ENCODE assay signal across 19 cellular contexts in genomic region chr10:71739368-71739900, GRCh38. TPM values are rescaled to one million over a fixed set of nuclear protein-coding genes. Genes with fewer than 3 reads are reported as not detected.
DNase-seq lines count a peak whose midpoint lies in the region; ATAC-seq, FAIRE-seq and TF ChIP-seq lines count a peak whose summit lies in the region.
"Had no signal": no experiment of that assay in that cellular context is flagged by ENCODE, and none has a peak within 500 bp of the region (broad histone marks: within the 10 kb centered on the region; RNA-seq: fewer than 3 reads in every experiment).

No MANE protein-coding gene starts in this region.

- in situ Hi-C loops in K562 (cut with MboI): no loop called here

- no peak overlapping the region for H2AFZ ChIP-seq in K562 (ENCODE audit: low read depth, low read length)
- H2AFZ ChIP-seq: GM23248 had no signal

- H3K27me3 Mint-ChIP-seq in activated naive CD4-positive, alpha-beta T cell treated with anti-CD3 and anti-CD28 coated beads for 36 hours (ENCODE audit: low read depth): no peaks in the 10 kb centered on the region

- CTCF ChIA-PET in activated naive CD4-positive, alpha-beta T cell treated with anti-CD3 and anti-CD28 coated beads for 36 hours (lab: Charles Lee): interaction anchor here (0.8 kb wide), 1 partner anchor 27 kb away, joined by 4 read pairs; no protein-coding TSS in a partner anchor
- CTCF ChIA-PET in RWPE1 (lab: Yijun Ruan, JAX) (interaction anchor here (0.7 to 1.4 kb wide), 4 partner anchors 10 to 406 kb away, joined by 3 read pairs; partner anchors contain the start of gene VSIR), K562 (lab: Yijun Ruan, JAX; ENCODE audit: low intra/inter-chr PET ratio) (no interaction called here)

- H3K9me3 ChIP-seq in K562 (replicated peaks; ENCODE audit: control insufficient read depth, insufficient read depth, low read depth, low read length): no peaks in the 10 kb centered on the region
- H3K9me3 ChIP-seq: gastrocnemius medialis, pancreas, thoracic aorta had no signal

- no peak for FAIRE-seq in K562 (lab: Jason Lieb, UNC)
- FAIRE-seq: GM12878, pancreas had no signal

- 37% methylated on average over 8 of the region's 8 CpGs for WGBS in K562 (ENCODE audit: insufficient coverage, low coverage, missing lambda C conversion rate)

- peaks cover 10% of the 10 kb centered on the region for H3K36me3 Mint-ChIP-seq in activated naive CD4-positive, alpha-beta T cell treated with anti-CD3 and anti-CD28 coated beads for 36 hours (ENCODE audit: low read depth)
- H3K36me3 Mint-ChIP-seq in stimulated activated effector memory CD8-positive, alpha-beta T cell treated with anti-CD3 and anti-CD28 coated beads, Interleukin-12 subunit alpha, Interleukin-12 subunit beta, amount 100 ng/mL, for 72 hours: peaks cover 5% of the 10 kb centered on the region

- H3K27ac ChIP-seq in RWPE1: peak overlapping the region; percentile 88
- H3K27ac ChIP-seq in K562 (ENCODE audit: extremely low read depth, low read depth, low read length): no peak overlapping the region
- H3K27ac ChIP-seq: gastrocnemius medialis, GM23248, pancreas, thoracic aorta had no signal

- ATAC-seq in K562: peak; percentile 17; the same call in 1 of the 3 replicates
- no peak for ATAC-seq in stimulated activated effector memory CD8-positive, alpha-beta T cell treated with anti-CD3 and anti-CD28 coated beads, Interleukin-12 subunit alpha, Interleukin-12 subunit beta, amount 100 ng/mL, for 72 hours
- ATAC-seq: GM12878 had no signal

- BruUV-seq in K562 (replicated peaks; lab: Mats Ljungman, UMichigan): no TSS peak

- no peak overlapping the region; a peak in 1 of 4 replicates for H3K9ac ChIP-seq in K562 (ENCODE audit: insufficient read depth in 1 of 2, low read depth in 2 of 2, low read length in 2 of 2)
- H3K9ac ChIP-seq: GM23248 had no signal

- peaks cover 99% of the 10 kb centered on the region for H3K4me1 Mint-ChIP-seq in activated naive CD4-positive, alpha-beta T cell treated with anti-CD3 and anti-CD28 coated beads for 36 hours (ENCODE audit: low read depth)
- H3K4me1 Mint-ChIP-seq in stimulated activated effector memory CD8-positive, alpha-beta T cell treated with anti-CD3 and anti-CD28 coated beads, Interleukin-12 subunit alpha, Interleukin-12 subunit beta, amount 100 ng/mL, for 72 hours: peaks cover 100% of the 10 kb centered on the region

- no peak overlapping the region for H3K4me3 ChIP-seq in K562
- H3K4me3 ChIP-seq: gastrocnemius medialis, GM12878, GM23248, pancreas, thoracic aorta had no signal

- H3K27me3 ChIP-seq in K562 (ENCODE audit: control insufficient read depth in 2 of 2, insufficient read depth in 2 of 2, low read length in 2 of 2): no peaks in the 10 kb centered on the region
- H3K27me3 ChIP-seq: gastrocnemius medialis, pancreas had no signal

- no peaks in the 10 kb centered on the region for H4K20me1 ChIP-seq in K562 (replicated peaks; ENCODE audit: control insufficient read depth, insufficient read depth, low read length)

- POLR2A ChIA-PET in RWPE1 (lab: Yijun Ruan, JAX; ENCODE audit: low non-redundant PET) (no interaction called here), K562 (lab: Yijun Ruan, JAX) (interaction anchor here (0.6 to 2.5 kb wide), 2 partner anchors 10 to 228 kb away, joined by 3 to 8 read pairs; no protein-coding TSS in a partner anchor)

- TF ChIP-seq POLR2A in K562 (conservative IDR thresholded peaks at IDR 0.05): no peak

- intact Hi-C loops in activated naive CD4-positive, alpha-beta T cell treated with anti-CD3 and anti-CD28 coated beads for 36 hours (cut with micrococcal nuclease): no loop called here
- intact Hi-C loops in K562 (cut with micrococcal nuclease): no loop called here

- peak overlapping the region; percentile 98 for H3K27ac Mint-ChIP-seq in activated naive CD4-positive, alpha-beta T cell treated with anti-CD3 and anti-CD28 coated beads for 36 hours
- peak overlapping the region; percentile 93 for H3K27ac Mint-ChIP-seq in stimulated activated effector memory CD8-positive, alpha-beta T cell treated with anti-CD3 and anti-CD28 coated beads, Interleukin-12 subunit alpha, Interleukin-12 subunit beta, amount 100 ng/mL, for 72 hours

- no peak for TF ChIP-seq CTCF in RWPE1 (conservative IDR thresholded peaks at IDR 0.05; ENCODE audit: low read depth)
- TF ChIP-seq CTCF in K562 (IDR thresholded peaks at IDR 0.05 in 2 of 3, conservative IDR thresholded peaks at IDR 0.05 in 1 of 3; ENCODE audit: insufficient read depth in 2 of 3, low read depth in 1 of 3, low read length in 3 of 3): peak in 1 of 3 experiments; percentile 22; a peak in 2 of 6 replicates

- no peak overlapping the region for H3K4me2 ChIP-seq in K562 (ENCODE audit: insufficient read depth, low read length)

- H3K79me2 ChIP-seq in K562 (ENCODE audit: control insufficient read depth, insufficient read depth, low read length): no peaks in the 10 kb centered on the region

- DNase-seq in activated naive CD4-positive, alpha-beta T cell treated with anti-CD3 and anti-CD28 coated beads for 36 hours: no peak
- no peak for DNase-seq in activated naive CD4-positive, alpha-beta T cell treated with anti-CD3 and anti-CD28 coated beads, Interleukin-2, amount 50 U/mL, for 16 hours
- no peak for DNase-seq in RWPE1 (ENCODE audit: low spot score)
- no peak for DNase-seq in K562 (ENCODE audit: extremely low read depth in 1 of 4, low spot score in 3 of 4)
- no peak for DNase-seq in stimulated activated effector memory CD8-positive, alpha-beta T cell treated with anti-CD3 and anti-CD28 coated beads, Interleukin-12 subunit alpha, Interleukin-12 subunit beta, amount 100 ng/mL, for 72 hours (ENCODE audit: low spot score in 2 of 2)
- no peak for DNase-seq in occipital lobe (lab: John Stamatoyannopoulos, UW)
- DNase-seq in stimulated activated CD4-positive, alpha-beta T cell treated with anti-CD3 and anti-CD28 coated beads, Interleukin-2, amount 100 ng/mL, for 48 hours: no peak
- DNase-seq in NCI-H345 treated with DMSO at 0.1 percent for 48 hours (lab: John Stamatoyannopoulos, UW; ENCODE audit: unreplicated experiment): no peak
- DNase-seq: ACHN, gastrocnemius medialis, GM23248, kidney glomerular epithelial cell, NCI-H1694, T-helper 1 cell had no signal

- no peak for TF ChIP-seq EP300 in K562 (IDR thresholded peaks at IDR 0.05; ENCODE audit: low read length)

- TF ChIP-seq RAD21 in K562 (CRISPR knock-in tag; conservative IDR thresholded peaks at IDR 0.05 in 1 of 2, IDR thresholded peaks at IDR 0.05 in 1 of 2): 0 out of 4 replicates have a peak, but pooled peaks of 1 of the 2 experiments have one; percentile 25

- H3K9me1 ChIP-seq in K562 (ENCODE audit: control insufficient read depth, insufficient read depth, low read length): no peaks in the 10 kb centered on the region

- H3K4me1 ChIP-seq in K562 (replicated peaks in 1 of 2; ENCODE audit: control insufficient read depth in 2 of 2, insufficient read depth in 2 of 2, low read length in 2 of 2): peaks cover 18 to 32% of the 10 kb centered on the region in 2 experiments
- H3K4me1 ChIP-seq: pancreas had no signal

- no peaks in the 10 kb centered on the region for H3K36me3 ChIP-seq in K562 (ENCODE audit: control insufficient read depth, insufficient read depth, low read length)
- H3K36me3 ChIP-seq: gastrocnemius medialis, pancreas, thoracic aorta had no signal

- H3K4me3 Mint-ChIP-seq in activated naive CD4-positive, alpha-beta T cell treated with anti-CD3 and anti-CD28 coated beads for 36 hours: no peak overlapping the region
- no peak overlapping the region for H3K4me3 Mint-ChIP-seq in stimulated activated effector memory CD8-positive, alpha-beta T cell treated with anti-CD3 and anti-CD28 coated beads, Interleukin-12 subunit alpha, Interleukin-12 subunit beta, amount 100 ng/mL, for 72 hours

- H3K9me3 Mint-ChIP-seq in activated naive CD4-positive, alpha-beta T cell treated with anti-CD3 and anti-CD28 coated beads for 36 hours: no peaks in the 10 kb centered on the region
- no peaks in the 10 kb centered on the region for H3K9me3 Mint-ChIP-seq in stimulated activated effector memory CD8-positive, alpha-beta T cell treated with anti-CD3 and anti-CD28 coated beads, Interleukin-12 subunit alpha, Interleukin-12 subunit beta, amount 100 ng/mL, for 72 hours

RNA-seq across cellular contexts. Expression of gene C10orf105, which starts 19.9 kb away (rescaled TPM):
- total RNA-seq in activated naive CD4-positive, alpha-beta T cell treated with anti-CD3 and anti-CD28 coated beads for 36 hours: under 1 TPM; 0.32 to 0.36 TPM
- 0.09 TPM in 1 of 2 replicates, not detected in the other for total RNA-seq in K562 (2011; cell fraction: chromatin; rRNA removed; ENCODE audit: low replicate concordance)
- 0.17 TPM in 1 of 2 replicates, not detected in the other for total RNA-seq in K562 (2011; cell fraction: nucleolus; rRNA removed)
- total RNA-seq in K562 (2011; cell fraction: nucleoplasm; rRNA removed): not detected in 2 replicates
- total RNA-seq in K562 (2014; rRNA removed): not detected in 2 replicates
- 0.03 and 0.04 TPM in 2 replicates for total RNA-seq in K562 (2014; rRNA removed; fragmentation: Illumina TruSeq; extraction: Trizol)
- total RNA-seq in K562 (2015; rRNA removed; fragmentation: Illumina TruSeq; extraction: Trizol): 0.15 and 0.25 TPM in 2 replicates
- 0.09 TPM in 2 replicates for total RNA-seq in K562 (2021)
- polyA plus RNA-seq in K562 (2011; rRNA removed): 0.04 TPM in 2 replicates
- 0.01 and 0.12 TPM in 2 replicates for polyA plus RNA-seq in K562 (2011; cell fraction: cytosol; rRNA removed)
- polyA plus RNA-seq in K562 (2011; cell fraction: nucleus; rRNA removed): 0.10 TPM in 1 of 2 replicates, not detected in the other
- 0.40 and 0.58 TPM in 2 replicates for polyA plus RNA-seq in K562 (2012)
- 0.03 and 0.07 TPM in 2 replicates for polyA plus RNA-seq in K562 (2014; fragmentation: Illumina TruSeq; extraction: Trizol)
- polyA plus RNA-seq in K562 (2014; fragmentation: Nextera tagmentation; extraction: Ambion mirVana): not detected
- 0.04 and 0.11 TPM in 2 replicates for polyA plus RNA-seq in K562 (2014; rRNA removed)
- polyA minus RNA-seq in K562 (2011; rRNA and poly(A)+ RNA removed): 0.18 TPM in 1 of 2 replicates, not detected in the other
- 0.19 TPM in 1 of 2 replicates, not detected in the other for polyA minus RNA-seq in K562 (2011; cell fraction: cytosol; rRNA and poly(A)+ RNA removed)
- polyA minus RNA-seq in K562 (2011; cell fraction: nucleus; rRNA and poly(A)+ RNA removed): under 0.01 and 0.11 TPM in 2 replicates
- total RNA-seq in occipital lobe: under 0.01 TPM
- total RNA-seq: cardiac septum, gastrocnemius medialis, GM23248, lung microvascular endothelial cell had no signal
- polyA plus RNA-seq: GM23248 had no signal

RNA-seq across cellular contexts. Expression of gene VSIR, which starts 33.9 kb away (rescaled TPM):
- total RNA-seq in activated naive CD4-positive, alpha-beta T cell treated with anti-CD3 and anti-CD28 coated beads for 36 hours: 10 to 100 TPM; 52.0 to 55.5 TPM
- total RNA-seq in K562 (2011; cell fraction: chromatin; rRNA removed; ENCODE audit: low replicate concordance): 4.2 and 14.4 TPM in 2 replicates
- 9.6 and 14.8 TPM in 2 replicates for total RNA-seq in K562 (2011; cell fraction: nucleolus; rRNA removed)
- 9.2 and 10.6 TPM in 2 replicates for total RNA-seq in K562 (2011; cell fraction: nucleoplasm; rRNA removed)
- total RNA-seq in K562 (2014; rRNA removed) (12.7 and 13.1 TPM in 2 replicates), K562 (2014; rRNA removed; fragmentation: Illumina TruSeq; extraction: Trizol) (2.4 and 3.0 TPM in 2 replicates), K562 (2015; rRNA removed; fragmentation: Illumina TruSeq; extraction: Trizol) (20.1 and 20.5 TPM in 2 replicates), K562 (2021) (15.2 and 15.7 TPM in 2 replicates), occipital lobe (8.1 TPM)
- polyA plus RNA-seq in K562 (2011; rRNA removed) (6.3 and 7.9 TPM in 2 replicates), K562 (2014; fragmentation: Illumina TruSeq; extraction: Trizol) (12.1 and 15.1 TPM in 2 replicates), K562 (2014; fragmentation: Nextera tagmentation; extraction: Ambion mirVana) (under 1 TPM; 0.14 to 0.41 TPM), K562 (2014; rRNA removed) (9.3 and 12.6 TPM in 2 replicates)
- 4.8 and 19.8 TPM in 2 replicates for polyA plus RNA-seq in K562 (2011; cell fraction: cytosol; rRNA removed)
- 7.5 and 24.7 TPM in 2 replicates for polyA plus RNA-seq in K562 (2011; cell fraction: nucleus; rRNA removed)
- 17.5 and 209 TPM in 2 replicates for polyA plus RNA-seq in K562 (2012)
- 2.1 and 6.2 TPM in 2 replicates for polyA minus RNA-seq in K562 (2011; rRNA and poly(A)+ RNA removed)
- polyA minus RNA-seq in K562 (2011; cell fraction: cytosol; rRNA and poly(A)+ RNA removed): 4.9 and 8.1 TPM in 2 replicates
- polyA minus RNA-seq in K562 (2011; cell fraction: nucleus; rRNA and poly(A)+ RNA removed): 6.1 and 8.9 TPM in 2 replicates
